22 cellular contexts compared by ENCODE assay signal in the genomic region with DNA sequence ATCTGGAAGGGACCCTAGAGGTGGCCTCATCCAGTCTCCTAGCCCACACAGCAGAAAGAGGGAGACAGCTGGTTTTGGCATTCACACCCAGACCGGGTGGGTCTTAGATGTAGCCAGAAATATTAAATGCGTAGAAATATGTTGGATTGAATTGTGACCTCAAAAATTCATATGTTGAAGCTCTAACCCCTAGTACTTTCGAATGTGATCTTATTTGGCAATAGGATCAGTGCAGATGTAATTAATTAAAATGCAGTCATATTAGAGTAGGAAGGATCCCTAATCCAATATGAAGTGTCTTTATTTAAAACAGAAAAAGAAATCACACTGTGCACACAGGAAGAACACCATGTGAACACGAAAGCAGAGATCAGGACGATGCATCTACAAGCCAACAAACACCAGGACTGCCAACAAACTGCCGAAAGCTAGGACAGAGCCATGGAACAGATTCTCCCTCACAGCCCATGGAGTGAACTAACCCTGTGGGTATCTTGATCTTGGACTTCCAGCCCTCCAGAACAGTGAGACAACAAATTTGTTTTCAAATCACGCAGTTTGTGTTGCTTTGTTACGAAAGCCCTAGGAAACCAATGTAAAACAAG.
"Had no signal": no experiment of that assay in that cellular context is flagged by ENCODE, and none has a peak within 500 bp of the region (broad histone marks: within the 10 kb centered on the region; RNA-seq: fewer than 3 reads in every experiment).

No MANE protein-coding gene starts in this region.

- H3K4me3 ChIP-seq: coronary artery, gastroesophageal sphincter, left lung, lower lobe of right lung, psoas muscle, right lobe of liver, testis, tibial nerve, upper lobe of right lung, vagina had no signal

- ATAC-seq: gastroesophageal sphincter; left lung; lower lobe of right lung; natural killer cell treated with Interleukin-12 subunit alpha and Interleukin-12 subunit beta and Interleukin-15 and Interleukin-18, amount 100 ng/mL, for 72 hours; psoas muscle; right lobe of liver; stimulated activated effector memory CD8-positive, alpha-beta T cell treated with anti-CD3 and anti-CD28 coated beads, Interleukin-12 subunit alpha, Interleukin-12 subunit beta, amount 100 ng/mL, for 72 hours; upper lobe of right lung had no signal

- H3K36me3 ChIP-seq: gastroesophageal sphincter, left lung, lower lobe of right lung, right lobe of liver, tibial nerve, upper lobe of right lung, vagina had no signal

- H3K9me3 Mint-ChIP-seq: immature natural killer cell; memory B cell; natural killer cell treated with Interleukin-12 subunit alpha and Interleukin-12 subunit beta and Interleukin-15 and Interleukin-18, amount 100 ng/mL, for 72 hours; stimulated activated effector memory CD8-positive, alpha-beta T cell treated with anti-CD3 and anti-CD28 coated beads, Interleukin-12 subunit alpha, Interleukin-12 subunit beta, amount 100 ng/mL, for 72 hours; stimulated activated naive CD8-positive, alpha-beta T cell treated with anti-CD3 and anti-CD28 coated beads, Interleukin-15, Interleukin-2, amounts not matched to agents 100 ng/mL and 50 ng/mL, for 24 hours had no signal

- H3K4me3 Mint-ChIP-seq: memory B cell; natural killer cell treated with Interleukin-12 subunit alpha and Interleukin-12 subunit beta and Interleukin-15 and Interleukin-18, amount 100 ng/mL, for 72 hours; stimulated activated effector memory CD8-positive, alpha-beta T cell treated with anti-CD3 and anti-CD28 coated beads, Interleukin-12 subunit alpha, Interleukin-12 subunit beta, amount 100 ng/mL, for 72 hours; stimulated activated naive CD8-positive, alpha-beta T cell treated with anti-CD3 and anti-CD28 coated beads, Interleukin-15, Interleukin-2, amounts not matched to agents 100 ng/mL and 50 ng/mL, for 24 hours had no signal

- H3K27me3 Mint-ChIP-seq: memory B cell; stimulated activated naive CD8-positive, alpha-beta T cell treated with anti-CD3 and anti-CD28 coated beads, Interleukin-15, Interleukin-2, amounts not matched to agents 100 ng/mL and 50 ng/mL, for 24 hours had no signal

- H3K27ac Mint-ChIP-seq: memory B cell; natural killer cell treated with Interleukin-12 subunit alpha and Interleukin-12 subunit beta and Interleukin-15 and Interleukin-18, amount 100 ng/mL, for 72 hours; stimulated activated effector memory CD8-positive, alpha-beta T cell treated with anti-CD3 and anti-CD28 coated beads, Interleukin-12 subunit alpha, Interleukin-12 subunit beta, amount 100 ng/mL, for 72 hours; stimulated activated naive CD8-positive, alpha-beta T cell treated with anti-CD3 and anti-CD28 coated beads, Interleukin-15, Interleukin-2, amounts not matched to agents 100 ng/mL and 50 ng/mL, for 24 hours had no signal

- FAIRE-seq: keratinocyte had no signal

- H3K27ac ChIP-seq: left lung, lower lobe of right lung, psoas muscle, right lobe of liver, upper lobe of right lung, vagina had no signal

- H3K9me3 ChIP-seq: gastroesophageal sphincter, left lung, lower lobe of right lung, psoas muscle, right lobe of liver, testis, tibial nerve, upper lobe of right lung, vagina had no signal

- H3K36me3 Mint-ChIP-seq: immature natural killer cell; memory B cell; natural killer cell treated with Interleukin-12 subunit alpha and Interleukin-12 subunit beta and Interleukin-15 and Interleukin-18, amount 100 ng/mL, for 72 hours had no signal

- DNase-seq: effector CD4-positive, alpha-beta T cell; glutamatergic neuron; immature natural killer cell; left lung; lower lobe of right lung; midbrain; psoas muscle; retina; right lobe of liver; stimulated activated CD4-positive, alpha-beta T cell treated with anti-CD3 and anti-CD28 coated beads, Interleukin-4, amount 100 ng/mL, for 1 hour; stimulated activated CD8-positive, alpha-beta memory T cell treated with anti-CD3 and anti-CD28 coated beads, Interleukin-4, amount 100 ng/mL, for 48 hours; testis; upper lobe of right lung had no signal

- H3K27me3 ChIP-seq: gastroesophageal sphincter, left lung, right lobe of liver, testis, tibial nerve, upper lobe of right lung, vagina had no signal
